ENCODE assay signal across 27 cellular contexts in genomic region chr1:104720701-104721100, GRCh38.
"Had no signal": no experiment of that assay in that cellular context is flagged by ENCODE, and none has a peak within 500 bp of the region (broad histone marks: within the 10 kb centered on the region; RNA-seq: fewer than 3 reads in every experiment).

No MANE protein-coding gene starts in this region.

- ATAC-seq: activated T-cell treated with anti-CD3 and anti-CD28 coated beads, Interleukin-2, amount 50 U/mL, for 72 hours; esophagus mucosa; foreskin keratinocyte; gastrocnemius medialis; heart left ventricle; WTC11 had no signal

- H3K9me3 ChIP-seq: gastrocnemius medialis had no signal

- H3K27me3 ChIP-seq: brain microvascular endothelial cell, dorsolateral prefrontal cortex, foreskin keratinocyte, gastrocnemius medialis, heart left ventricle had no signal

- DNase-seq: activated CD4-positive, alpha-beta memory T cell treated with anti-CD3 and anti-CD28 coated beads, Interleukin-2, amount 10 ng/mL, durations not matched to agents 7 days and 5 days; activated CD4-positive, alpha-beta T cell treated with anti-CD3 and anti-CD28 coated beads for 1 hour; activated CD4-positive, alpha-beta T cell treated with anti-CD3 and anti-CD28 coated beads for 4 hours; activated CD4-positive, alpha-beta T cell treated with anti-CD3 and anti-CD28 coated beads, Interleukin-2, amount 10 ng/mL, durations not matched to agents 7 days and 5 days; activated CD4-positive, alpha-beta T cell treated with anti-CD3 and anti-CD28 coated beads, Interleukin-2, amount 50 U/mL, for 4 hours; activated CD8-positive, alpha-beta memory T cell treated with anti-CD3 and anti-CD28 coated beads, Interleukin-2, amount 50 U/mL, for 48 hours; activated gamma-delta T cell treated with Interleukin-2 at 50 U/mL for 16 hours; activated naive CD4-positive, alpha-beta T cell treated with anti-CD3 and anti-CD28 coated beads, Interleukin-2, amount 50 U/mL, for 16 hours; activated naive CD4-positive, alpha-beta T cell treated with Interleukin-2 at 50 U/mL for 16 hours; activated T-cell treated with anti-CD3 and anti-CD28 coated beads for 4 hours; activated T-cell treated with anti-CD3 and anti-CD28 coated beads, Interleukin-2, amount 50 U/mL, for 24 hours; activated T-cell treated with anti-CD3 and anti-CD28 coated beads, Interleukin-2, amount 50 U/mL, for 72 hours; amniotic stem cell; anterior cingulate cortex; brain microvascular endothelial cell; dorsolateral prefrontal cortex; effector memory CD4-positive, alpha-beta T cell; endodermal cell; foreskin keratinocyte; gastrocnemius medialis; glutamatergic neuron; heart left ventricle; T-helper 2 cell had no signal

- H3K4me1 ChIP-seq: foreskin keratinocyte, gastrocnemius medialis, heart left ventricle had no signal

- H3K36me3 ChIP-seq: brain microvascular endothelial cell, gastrocnemius medialis, heart left ventricle had no signal

- H3K4me3 ChIP-seq: coronary artery, dorsolateral prefrontal cortex, gastrocnemius medialis, heart left ventricle had no signal

- H3K27ac ChIP-seq: brain microvascular endothelial cell, coronary artery, dorsolateral prefrontal cortex, foreskin keratinocyte, gastrocnemius medialis, heart left ventricle, VCaP had no signal
